6 cellular contexts compared by ENCODE assay signal in genomic region chr4:143813431-143814154, GRCh38.
DNase-seq lines count a peak whose midpoint lies in the region; ATAC-seq, FAIRE-seq and TF ChIP-seq lines count a peak whose summit lies in the region.
"Not testable (repeated sequence)": the region's sequence is repeated elsewhere in the genome, so short reads cannot be mapped to it uniquely, and the experiment has no call there.

No MANE protein-coding gene starts in this region.

- TF ChIP-seq CTCF in GM23338 (conservative IDR thresholded peaks at IDR 0.05; ENCODE audit: low read depth in 2 of 2); IMR-90 (conservative IDR thresholded peaks at IDR 0.05; ENCODE audit: low read depth, low read length); K562 (IDR thresholded peaks at IDR 0.05 in 2 of 3, conservative IDR thresholded peaks at IDR 0.05 in 1 of 3; ENCODE audit: insufficient read depth in 2 of 3, low read depth in 1 of 3, low read length in 3 of 3); H1 (IDR thresholded peaks at IDR 0.05; ENCODE audit: control extremely low read depth in 1 of 3, insufficient read depth in 1 of 3, low read depth in 1 of 3, low read length in 3 of 3); kidney (IDR thresholded peaks at IDR 0.05; ENCODE audit: borderline replicate concordance, extremely low read depth, insufficient read depth); HepG2 (CRISPR knock-in tag; IDR thresholded peaks at IDR 0.05): not testable (repeated sequence)

- not testable (repeated sequence) for H4K91ac ChIP-seq in IMR-90 (ENCODE audit: insufficient read depth, low read depth, low read length); H1 (replicated peaks; ENCODE audit: insufficient read length, low read length)

- not testable (repeated sequence) for H3K36me3 Mint-ChIP-seq in GM23338 (ENCODE audit: low read depth)

- H3K4me1 Mint-ChIP-seq in GM23338 = not testable (repeated sequence)

- not testable (repeated sequence) for H3K27me3 ChIP-seq in GM23338 (ENCODE audit: insufficient read depth); IMR-90 (ENCODE audit: control insufficient read depth, insufficient read depth, low read length); K562 (ENCODE audit: control insufficient read depth in 2 of 2, insufficient read depth in 2 of 2, low read length in 2 of 2); H1 (replicated peaks in 1 of 4; ENCODE audit: control insufficient read depth in 3 of 4, extremely low read depth in 1 of 4, insufficient read depth in 3 of 4, low read length in 3 of 4); HepG2 (ENCODE audit: control insufficient read depth in 1 of 2, insufficient read depth in 2 of 2, low read length in 2 of 2)

- H3K4me3 Mint-ChIP-seq in GM23338 = not testable (repeated sequence)

- H4K20me1 ChIP-seq in GM23338 (replicated peaks; ENCODE audit: insufficient read depth); IMR-90 (ENCODE audit: insufficient read depth, low read length); K562 (replicated peaks; ENCODE audit: control insufficient read depth, insufficient read depth, low read length); H1 (replicated peaks in 1 of 2; ENCODE audit: control insufficient read depth in 1 of 2, insufficient read depth in 2 of 2, low read length in 2 of 2); HepG2 (ENCODE audit: insufficient read depth, low read length): not testable (repeated sequence)

- dilution Hi-C loops in IMR-90 (cut with HindIII; ENCODE audit: low sequenced_read_pairs, unreplicated experiment) = not testable (repeated sequence)

- H3K9me3 Mint-ChIP-seq in GM23338 = not testable (repeated sequence)

- H3K27ac ChIP-seq in GM23338 (ENCODE audit: low read depth); IMR-90 (ENCODE audit: insufficient read depth, low read length); K562 (ENCODE audit: extremely low read depth, low read depth, low read length); H1 (ENCODE audit: low read depth, low read length); kidney (ENCODE audit: low read depth in 2 of 2, low read length in 2 of 2); HepG2 (ENCODE audit: extremely low read length, insufficient read depth, low read length): not testable (repeated sequence)

- H3K23ac ChIP-seq in IMR-90 (ENCODE audit: low read depth, low read length); H1 (ENCODE audit: insufficient read length): not testable (repeated sequence)

- not testable (repeated sequence) for H4K5ac ChIP-seq in IMR-90 (ENCODE audit: low read depth, low read length); H1 (ENCODE audit: insufficient read length, low read depth, low read length)

- H2AK5ac ChIP-seq in IMR-90 (ENCODE audit: low read depth, low read length); H1 (ENCODE audit: low read depth, low read length): not testable (repeated sequence)

- TF ChIP-seq EP300 in K562 (IDR thresholded peaks at IDR 0.05; ENCODE audit: low read length); H1 (IDR thresholded peaks at IDR 0.05; ENCODE audit: borderline replicate concordance in 1 of 2, low read depth in 2 of 2, low read length in 2 of 2); HepG2 (IDR thresholded peaks at IDR 0.05; ENCODE audit: low read depth in 2 of 2, low read length in 2 of 2); HepG2 (CRISPR knock-in tag; IDR thresholded peaks at IDR 0.05; ENCODE audit: borderline replicate concordance): not testable (repeated sequence)

- H3K27ac Mint-ChIP-seq in GM23338 = peak overlapping the region; percentile 62; the same call in 1 of the 2 replicates

- H3K79me2 ChIP-seq in GM23338 (replicated peaks; ENCODE audit: insufficient read depth); K562 (ENCODE audit: control insufficient read depth, insufficient read depth, low read length); H1 (ENCODE audit: control insufficient read depth in 1 of 2, insufficient read depth in 2 of 2, low read length in 2 of 2); HepG2 (ENCODE audit: insufficient read depth, low read length): not testable (repeated sequence)

- not testable (repeated sequence) for H3K9ac ChIP-seq in IMR-90 (ENCODE audit: low read depth, low read length); K562 (ENCODE audit: insufficient read depth in 1 of 2, low read depth in 2 of 2, low read length in 2 of 2); H1 (replicated peaks in 1 of 4; ENCODE audit: extremely low read depth in 1 of 4, low read depth in 3 of 4, low read length in 3 of 4); kidney (ENCODE audit: low read length in 2 of 2); HepG2 (ENCODE audit: insufficient read depth, low read depth, low read length)

- not testable (repeated sequence) for H3K23me2 ChIP-seq in H1 (ENCODE audit: low read depth, low read length)

- not testable (repeated sequence) for H3K4me2 ChIP-seq in GM23338; IMR-90 (ENCODE audit: low read depth, low read length); K562 (ENCODE audit: insufficient read depth, low read length); H1 (ENCODE audit: insufficient read depth in 1 of 2, low read depth in 2 of 2, low read length in 2 of 2); HepG2 (ENCODE audit: low read depth, low read length)

- H2BK12ac ChIP-seq in H1 (ENCODE audit: low read depth, low read length) = not testable (repeated sequence)

- FAIRE-seq in K562 (lab: Jason Lieb, UNC); H1 (lab: Jason Lieb, UNC); HepG2 (lab: Jason Lieb, UNC): not testable (repeated sequence)
- peak; percentile 11 for FAIRE-seq in kidney (lab: Jason Lieb, UNC)

- not testable (repeated sequence) for H3K9me1 ChIP-seq in IMR-90 (ENCODE audit: insufficient read depth, low read length); K562 (ENCODE audit: control insufficient read depth, insufficient read depth, low read length)

- intact Hi-C loops in IMR-90 (cut with micrococcal nuclease); K562 (cut with micrococcal nuclease); kidney (cut with DNase I); HepG2 (cut with micrococcal nuclease; ENCODE audit: unreplicated experiment): not testable (repeated sequence)

- H4K8ac ChIP-seq in IMR-90 (ENCODE audit: low read depth in 2 of 2, low read length in 2 of 2); H1 (ENCODE audit: extremely low read depth, insufficient read depth, low read length): not testable (repeated sequence)

- H3K56ac ChIP-seq in IMR-90 (ENCODE audit: extremely low read depth, insufficient read depth, low read length); H1 (replicated peaks; ENCODE audit: insufficient read length, low read depth, low read length): not testable (repeated sequence)

- POLR2A ChIA-PET in IMR-90 (lab: Charles Lee; ENCODE audit: unreplicated experiment); K562 (lab: Yijun Ruan, JAX); H1 (lab: Charles Lee; ENCODE audit: partially characterized antibody); HepG2 (lab: Yijun Ruan, JAX): not testable (repeated sequence)

- H2BK5ac ChIP-seq in IMR-90 (ENCODE audit: low read depth, low read length, poor library complexity, severe bottlenecking); H1 (ENCODE audit: low read depth, low read length): not testable (repeated sequence)

- not testable (repeated sequence) for H3F3A ChIP-seq in GM23338 (replicated peaks; ENCODE audit: low read depth)

- not testable (repeated sequence) for H3K4me1 ChIP-seq in GM23338 (ENCODE audit: insufficient read depth); IMR-90 (ENCODE audit: control insufficient read depth, insufficient read depth, low read length); K562 (replicated peaks in 1 of 2; ENCODE audit: control insufficient read depth in 2 of 2, insufficient read depth in 2 of 2, low read length in 2 of 2); H1 (replicated peaks in 1 of 4; ENCODE audit: control insufficient read depth in 3 of 4, insufficient read depth in 4 of 4, low read length in 3 of 4); kidney (ENCODE audit: control insufficient read depth in 1 of 2, insufficient read depth in 1 of 2, low read depth in 1 of 2, low read length in 2 of 2); HepG2 (ENCODE audit: insufficient read depth, low read length)

- not testable (repeated sequence) for ATAC-seq in GM23338; IMR-90 (ENCODE audit: low read depth); K562; HepG2

- not testable (repeated sequence) for BruUV-seq in IMR-90 (replicated peaks; lab: Mats Ljungman, UMichigan); K562 (replicated peaks; lab: Mats Ljungman, UMichigan); HepG2 (replicated peaks; lab: Mats Ljungman, UMichigan)

- H3K27me3 Mint-ChIP-seq in GM23338 (ENCODE audit: insufficient read depth, low read depth, poor library complexity) = not testable (repeated sequence)

- not testable (repeated sequence) for H2BK15ac ChIP-seq in IMR-90 (ENCODE audit: low read depth, low read length); H1 (ENCODE audit: low read length)

- not testable (repeated sequence) for H3K9me3 ChIP-seq in IMR-90 (ENCODE audit: control insufficient read depth, insufficient read depth, low read length); K562 (replicated peaks; ENCODE audit: control insufficient read depth, insufficient read depth, low read depth, low read length); H1 (ENCODE audit: insufficient read depth in 2 of 2, low read depth in 1 of 2, low read length in 1 of 2); kidney (ENCODE audit: control insufficient read depth in 1 of 2, low read length in 2 of 2); HepG2 (ENCODE audit: low read length)

- not testable (repeated sequence) for H2BK20ac ChIP-seq in IMR-90 (ENCODE audit: low read depth, low read length); H1 (ENCODE audit: low read length)

- H2AK9ac ChIP-seq in IMR-90 (replicated peaks; ENCODE audit: low read depth, low read length, poor library complexity) = not testable (repeated sequence)

- not testable (repeated sequence) for H3K79me1 ChIP-seq in IMR-90 (ENCODE audit: low read depth in 1 of 2, low read length in 2 of 2); H1 (ENCODE audit: low read depth, low read length)

- CTCF ChIA-PET in IMR-90 (lab: Yijun Ruan, JAX); K562 (lab: Yijun Ruan, JAX; ENCODE audit: low intra/inter-chr PET ratio); H1 (lab: Charles Lee; ENCODE audit: partially characterized antibody); HepG2 (lab: Yijun Ruan, JAX; ENCODE audit: low intra/inter-chr PET ratio, low total read pairs): not testable (repeated sequence)

- not testable (repeated sequence) for H2AFZ ChIP-seq in GM23338; IMR-90 (replicated peaks; ENCODE audit: low read length, poor library complexity); H1 (ENCODE audit: low read length); HepG2 (ENCODE audit: low read length)
- peak overlapping the region; percentile 40; the same call in 1 of the 2 replicates for H2AFZ ChIP-seq in K562 (ENCODE audit: low read depth, low read length)

- not testable (repeated sequence) for H3K36me3 ChIP-seq in GM23338 (ENCODE audit: insufficient read depth); IMR-90 (ENCODE audit: control insufficient read depth, insufficient read depth, low read length); K562 (ENCODE audit: control insufficient read depth, insufficient read depth, low read length); H1 (ENCODE audit: control insufficient read depth in 2 of 4, insufficient read depth in 4 of 4, low read length in 3 of 4); kidney (ENCODE audit: control insufficient read depth in 1 of 2, insufficient read depth in 2 of 2, low read length in 2 of 2); HepG2 (replicated peaks in 1 of 2; ENCODE audit: control insufficient read depth in 1 of 2, insufficient read depth in 2 of 2, low read length in 2 of 2)

- not testable (repeated sequence) for TF ChIP-seq RAD21 in IMR-90 (IDR thresholded peaks at IDR 0.05; ENCODE audit: low read length); K562 (CRISPR knock-in tag; conservative IDR thresholded peaks at IDR 0.05 in 1 of 2, IDR thresholded peaks at IDR 0.05 in 1 of 2); H1 (IDR thresholded peaks at IDR 0.05 in 1 of 2, conservative IDR thresholded peaks at IDR 0.05 in 1 of 2; ENCODE audit: low read depth in 2 of 2, low read length in 2 of 2); HepG2 (CRISPR knock-in tag; IDR thresholded peaks at IDR 0.05)

- in situ Hi-C loops in IMR-90 (cut with MboI; ENCODE audit: low sequenced_read_pairs); K562 (cut with MboI); HepG2 (cut with HindIII; ENCODE audit: extremely low pct_ligation_motif_present, low pct_unique_long_range_greater_than_20kb): not testable (repeated sequence)

- no CpG with 5 or more reads among the region's 4 CpGs for whole genome bisulfite sequencing in IMR-90 (ENCODE audit: extremely low coverage in 2 of 2, insufficient read length in 1 of 2), 2 experiments
- WGBS in K562 (ENCODE audit: insufficient coverage, low coverage, missing lambda C conversion rate) = 84% methylated on average over 4 of the region's 4 CpGs
- 90% methylated on average over 4 of the region's 4 CpGs; no CpG with 5 or more reads in 1 of the 2 experiments for WGBS in H1 (ENCODE audit: extremely low coverage in 1 of 2, insufficient coverage in 1 of 2, insufficient read length in 1 of 2, insufficient replicate concordance in 2 of 2, low coverage in 1 of 2, low lambda C conversion rate in 2 of 2, missing lambda C conversion rate in 1 of 2), 2 experiments
- WGBS in HepG2 (ENCODE audit: low lambda C conversion rate) = 48% methylated on average over 4 of the region's 4 CpGs

- not testable (repeated sequence) for TF ChIP-seq POLR2A in IMR-90 (IDR thresholded peaks at IDR 0.05; ENCODE audit: low read depth, low read length); K562 (conservative IDR thresholded peaks at IDR 0.05); H1 (IDR thresholded peaks at IDR 0.05; ENCODE audit: control extremely low read depth in 1 of 2, low read depth in 2 of 2, low read length in 2 of 2); HepG2 (IDR thresholded peaks at IDR 0.05; ENCODE audit: insufficient read depth in 1 of 2, low read depth in 2 of 2, low read length in 2 of 2)

- not testable (repeated sequence) for DNase-seq in GM23338 (ENCODE audit: low spot score); IMR-90; K562 (ENCODE audit: extremely low read depth in 1 of 4, low spot score in 3 of 4); H1 (ENCODE audit: low read depth in 1 of 2, low spot score in 2 of 2); kidney; HepG2 (ENCODE audit: low spot score)

- not testable (repeated sequence) for H3K4me3 ChIP-seq in GM23338; IMR-90 (ENCODE audit: insufficient read depth, low read depth, low read length); K562; H1 (ENCODE audit: extremely low read depth in 1 of 4, insufficient read depth in 2 of 4, low read depth in 3 of 4, low read length in 4 of 4); kidney (ENCODE audit: low read length in 2 of 2); HepG2 (replicated peaks in 1 of 3; ENCODE audit: insufficient read depth in 1 of 3, low read depth in 2 of 3, low read length in 3 of 3)

- H3K4ac ChIP-seq in IMR-90 (ENCODE audit: low read depth, low read length); H1 (replicated peaks; ENCODE audit: insufficient read length, low read depth, low read length): not testable (repeated sequence)

- not testable (repeated sequence) for H3K18ac ChIP-seq in IMR-90 (ENCODE audit: low read depth, low read length); H1 (ENCODE audit: extremely low read depth, low read length)

- H3K9me2 ChIP-seq in GM23338 (ENCODE audit: insufficient read depth) = not testable (repeated sequence)

- not testable (repeated sequence) for H2BK120ac ChIP-seq in IMR-90 (ENCODE audit: low read depth, low read length); H1 (replicated peaks; ENCODE audit: low read depth, low read length)

- not testable (repeated sequence) for H3K14ac ChIP-seq in IMR-90 (replicated peaks; ENCODE audit: low read depth, low read length); H1 (ENCODE audit: insufficient read length)
